ENCODE assay signal across 9 cellular contexts in genomic region chr1:204359474-204360255, GRCh38.
DNase-seq lines count a peak whose midpoint lies in the region; FAIRE-seq lines count a peak whose summit lies in the region.
"Had no signal": no experiment of that assay in that cellular context is flagged by ENCODE, and none has a peak within 500 bp of the region (broad histone marks: within the 10 kb centered on the region; RNA-seq: fewer than 3 reads in every experiment).

A gene with protein sequence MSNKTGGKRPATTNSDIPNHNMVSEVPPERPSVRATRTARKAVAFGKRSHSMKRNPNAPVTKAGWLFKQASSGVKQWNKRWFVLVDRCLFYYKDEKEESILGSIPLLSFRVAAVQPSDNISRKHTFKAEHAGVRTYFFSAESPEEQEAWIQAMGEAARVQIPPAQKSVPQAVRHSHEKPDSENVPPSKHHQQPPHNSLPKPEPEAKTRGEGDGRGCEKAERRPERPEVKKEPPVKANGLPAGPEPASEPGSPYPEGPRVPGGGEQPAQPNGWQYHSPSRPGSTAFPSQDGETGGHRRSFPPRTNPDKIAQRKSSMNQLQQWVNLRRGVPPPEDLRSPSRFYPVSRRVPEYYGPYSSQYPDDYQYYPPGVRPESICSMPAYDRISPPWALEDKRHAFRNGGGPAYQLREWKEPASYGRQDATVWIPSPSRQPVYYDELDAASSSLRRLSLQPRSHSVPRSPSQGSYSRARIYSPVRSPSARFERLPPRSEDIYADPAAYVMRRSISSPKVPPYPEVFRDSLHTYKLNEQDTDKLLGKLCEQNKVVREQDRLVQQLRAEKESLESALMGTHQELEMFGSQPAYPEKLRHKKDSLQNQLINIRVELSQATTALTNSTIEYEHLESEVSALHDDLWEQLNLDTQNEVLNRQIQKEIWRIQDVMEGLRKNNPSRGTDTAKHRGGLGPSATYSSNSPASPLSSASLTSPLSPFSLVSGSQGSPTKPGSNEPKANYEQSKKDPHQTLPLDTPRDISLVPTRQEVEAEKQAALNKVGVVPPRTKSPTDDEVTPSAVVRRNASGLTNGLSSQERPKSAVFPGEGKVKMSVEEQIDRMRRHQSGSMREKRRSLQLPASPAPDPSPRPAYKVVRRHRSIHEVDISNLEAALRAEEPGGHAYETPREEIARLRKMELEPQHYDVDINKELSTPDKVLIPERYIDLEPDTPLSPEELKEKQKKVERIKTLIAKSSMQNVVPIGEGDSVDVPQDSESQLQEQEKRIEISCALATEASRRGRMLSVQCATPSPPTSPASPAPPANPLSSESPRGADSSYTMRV (minus strand): TSS chr1:204359929. CDS start chr1:204273727, 86,202 bp downstream.

- no peak for FAIRE-seq in urothelium cell line (lab: Jason Lieb, UNC)

- H3K27me3 ChIP-seq in layer of hippocampus (ENCODE audit: control insufficient read depth, insufficient read depth, low read length) = no peaks in the 10 kb centered on the region

- H3K27ac ChIP-seq in layer of hippocampus (ENCODE audit: low read depth, low read length) = peak within 1 kb of the TSS; percentile 42
- H3K27ac ChIP-seq: epithelial cell of prostate had no signal

- DNase-seq in DMS79 (lab: John Stamatoyannopoulos, UW) (peak; percentile 41), NCI-H2107 treated with DMSO at 0.1 percent for 48 hours (lab: John Stamatoyannopoulos, UW; ENCODE audit: unreplicated experiment) (peak; percentile 79), cerebellar cortex (ENCODE audit: low spot score) (peak; percentile 89), urothelium cell line (ENCODE audit: low spot score) (peak; percentile 37), CD1c-positive myeloid dendritic cell (ENCODE audit: extremely low spot score) (no peak), NCI-H2029 (lab: John Stamatoyannopoulos, UW) (no peak), activated gamma-delta T cell (lab: John Stamatoyannopoulos, UW) (no peak)

Comparison
In these comparisons a context has a peak if more than half of its experiments do, and no peak if none do; other contexts are left out.
1. DNase-seq: peak in DMS79 (single experiment), NCI-H2107 treated with DMSO at 0.1 percent for 48 hours (single experiment), cerebellar cortex (single experiment) and urothelium cell line (single experiment); none in CD1c-positive myeloid dendritic cell (single experiment), NCI-H2029 (single experiment) and activated gamma-delta T cell (single experiment).